28 cellular contexts compared by ENCODE assay signal in genomic region chr9:107756091-107756490, GRCh38.
"Had no signal": no experiment of that assay in that cellular context is flagged by ENCODE, and none has a peak within 500 bp of the region (broad histone marks: within the 10 kb centered on the region; RNA-seq: fewer than 3 reads in every experiment).

No MANE protein-coding gene starts in this region.

- H3K27me3 ChIP-seq: brain microvascular endothelial cell, MG63, Peyer's patch had no signal

- H3K4me2 ChIP-seq: KMS-11 had no signal

- FAIRE-seq: TTC549 had no signal

- ATAC-seq: activated T-cell treated with anti-CD3 and anti-CD28 coated beads, Interleukin-2, amount 50 U/mL, for 4 hours; T-cell had no signal

- H3K27ac ChIP-seq: brain microvascular endothelial cell, KMS-11, RWPE1, SK-N-MC, VCaP had no signal

- H3K9me3 ChIP-seq: MG63, Peyer's patch had no signal

- DNase-seq: activated CD4-positive, alpha-beta memory T cell treated with anti-CD3 and anti-CD28 coated beads for 36 hours; activated CD4-positive, alpha-beta T cell treated with anti-CD3 and anti-CD28 coated beads, Interleukin-2, amount 10 ng/mL, durations not matched to agents 7 days and 5 days; activated CD4-positive, CD25-positive, alpha-beta regulatory T cell; activated CD8-positive, alpha-beta memory T cell treated with anti-CD3 and anti-CD28 coated beads for 24 hours; activated effector memory CD4-positive, alpha-beta T cell treated with anti-CD3 and anti-CD28 coated beads, Interleukin-2, amount 50 U/mL, for 16 hours; activated naive CD4-positive, alpha-beta T cell treated with anti-CD3 and anti-CD28 coated beads for 36 hours; activated T-cell treated with anti-CD3 and anti-CD28 coated beads, Interleukin-2, amount 50 U/mL, for 4 hours; brain microvascular endothelial cell; MV-4-11; NCI-H1092 treated with DMSO at 0.1 percent for 48 hours; NCI-H1417 treated with DMSO at 0.1 percent for 48 hours; NCI-H1694 treated with DMSO at 0.1 percent for 48 hours; NCI-H2029 treated with DMSO at 0.1 percent for 48 hours; NCI-H345; NCI-H510A; NCI-H526 treated with DMSO at 0.1 percent for 48 hours; NCI-H82; Peyer's patch; SHP77; T-cell; T-helper 2 cell; T1000 had no signal

- H3K4me3 ChIP-seq: MG63, Peyer's patch, SK-N-MC had no signal

- H3K36me3 ChIP-seq: brain microvascular endothelial cell, MG63, Peyer's patch had no signal

- H3K9ac ChIP-seq: KMS-11 had no signal
